ENCODE assay signal across 22 cellular contexts in the genomic region with DNA sequence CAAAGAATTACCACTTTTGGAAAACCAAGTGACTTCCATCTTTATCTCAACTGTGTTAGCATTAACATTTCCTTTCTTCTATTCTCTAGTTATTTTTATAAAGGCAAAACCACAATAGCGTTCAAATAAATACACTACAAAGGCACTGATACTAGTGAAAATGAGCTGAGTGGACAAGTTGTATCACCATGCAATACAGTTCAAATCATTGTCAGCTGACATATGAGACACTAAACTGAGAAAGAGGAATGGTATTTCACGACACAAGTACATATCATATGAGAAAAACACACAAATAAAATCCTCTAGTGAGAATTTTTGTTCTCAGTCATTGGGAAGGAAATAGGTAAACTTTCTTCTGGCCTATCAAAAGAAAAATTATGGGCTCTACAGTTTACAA. TPM values are rescaled to one million over a fixed set of nuclear protein-coding genes. Genes with fewer than 3 reads are reported as not detected.
DNase-seq lines count a peak whose midpoint lies in the region; ATAC-seq and TF ChIP-seq lines count a peak whose summit lies in the region.
"Had no signal": no experiment of that assay in that cellular context is flagged by ENCODE, and none has a peak within 500 bp of the region (broad histone marks: within the 10 kb centered on the region; RNA-seq: fewer than 3 reads in every experiment).

No MANE protein-coding gene starts in this region.

- no peak overlapping the region for H2AFZ ChIP-seq in mammary epithelial cell (ENCODE audit: low read depth, low read length)

- TF ChIP-seq POLR2A in spleen (IDR thresholded peaks at IDR 0.05), result no peak

- H3K9ac ChIP-seq in mammary epithelial cell (ENCODE audit: insufficient read depth, low read length), result no peak overlapping the region

- H3K27ac ChIP-seq in mammary epithelial cell (ENCODE audit: insufficient read depth, low read depth, low read length) (no peak overlapping the region), spleen (no peak overlapping the region)
- H3K27ac ChIP-seq: transverse colon had no signal

- H3K27me3 ChIP-seq in mammary epithelial cell (ENCODE audit: insufficient read depth, low read length) (no peaks in the 10 kb centered on the region), spleen (replicated peaks in 1 of 7) (no peaks in the 10 kb centered on the region)
- H3K27me3 ChIP-seq: heart right ventricle, transverse colon had no signal

- TF ChIP-seq CTCF in mammary epithelial cell (conservative IDR thresholded peaks at IDR 0.05 in 1 of 2, IDR thresholded peaks at IDR 0.05 in 1 of 2; ENCODE audit: extremely low read depth in 1 of 2, insufficient read depth in 1 of 2, low read depth in 1 of 2, low read length in 2 of 2), result no peak
- no peak for TF ChIP-seq CTCF in spleen (IDR thresholded peaks at IDR 0.05 in 8 of 11, conservative IDR thresholded peaks at IDR 0.05 in 3 of 11)

- ATAC-seq in Right ventricle myocardium superior (ENCODE audit: poor library complexity), result peak; percentile 26
- ATAC-seq: K562; stimulated activated memory B cell treated with anti-CD40 and anti-IgM and Interleukin-4, amounts not matched to agents 10 μg/mL and 1 μg/mL and 100 μg/mL, for 72 hours had no signal

- WGBS in mammary epithelial cell (ENCODE audit: low coverage, missing lambda C conversion rate), result 98% methylated on average over 2 of the region's 2 CpGs
- WGBS in spleen, 5 donors, result 79 to 92% (median 86%) methylated on average over 2 of the region's 2 CpGs

- H3K9me3 ChIP-seq in mammary epithelial cell (replicated peaks; ENCODE audit: insufficient read depth, low read length) (no peaks in the 10 kb centered on the region), spleen (no peaks in the 10 kb centered on the region)
- H3K9me3 ChIP-seq: heart right ventricle, transverse colon had no signal

- dilution Hi-C loops in mammary epithelial cell (cut with HindIII; ENCODE audit: low sequenced_read_pairs), result loop anchor here (10.0 kb wide), 1 partner anchor 52 kb away; no protein-coding TSS in a partner anchor

- H3K4me2 ChIP-seq in mammary epithelial cell (ENCODE audit: insufficient read depth, low read depth, low read length), result no peak overlapping the region

- no peaks in the 10 kb centered on the region for H4K20me1 ChIP-seq in mammary epithelial cell (ENCODE audit: insufficient read depth, low read length)

- peaks cover 6% of the 10 kb centered on the region for H3K4me1 ChIP-seq in mammary epithelial cell (ENCODE audit: insufficient read depth, low read length)
- H3K4me1 ChIP-seq in spleen, result peaks cover 0 to 18% (median 3%) of the 10 kb centered on the region in 6 donors

- in situ Hi-C loops in mammary epithelial cell (cut with MboI; ENCODE audit: low sequenced_read_pairs in 2 of 2), result no loop called here

- no peaks in the 10 kb centered on the region for H3K36me3 ChIP-seq in mammary epithelial cell (ENCODE audit: insufficient read depth, low read length)
- H3K36me3 ChIP-seq in spleen, result no peaks in the 10 kb centered on the region
- H3K36me3 ChIP-seq: heart right ventricle, transverse colon had no signal

- intact Hi-C loops in Right ventricle myocardium superior (cut with DNase I), result no loop called here
- intact Hi-C loops in cardiac septum (cut with DNase I), result no loop called here
- intact Hi-C loops in mammary epithelial cell (cut with micrococcal nuclease), result no loop called here
- intact Hi-C loops in spleen (cut with DNase I; ENCODE audit: low total_unique reads), result no loop called here

- CTCF ChIA-PET in mammary epithelial cell (lab: Charles Lee; ENCODE audit: low non-redundant PET), result interaction anchor here (0.5 kb wide), 1 partner anchor 13 kb away, joined by 4 read pairs; no protein-coding TSS in a partner anchor

- H3K79me2 ChIP-seq in mammary epithelial cell (ENCODE audit: insufficient read depth, low read length), result peaks cover 50% of the 10 kb centered on the region

- BruUV-seq in mammary epithelial cell (replicated peaks; lab: Mats Ljungman, UMichigan), result no TSS peak

- no peak overlapping the region for H3K4me3 ChIP-seq in mammary epithelial cell (replicated peaks in 1 of 3; ENCODE audit: insufficient read depth in 1 of 3, low read depth in 2 of 3, low read length in 3 of 3)
- H3K4me3 ChIP-seq in spleen, result no peak overlapping the region
- H3K4me3 ChIP-seq: heart right ventricle, K562, transverse colon had no signal

- DNase-seq in Right ventricle myocardium superior, result no peak
- no peak for DNase-seq in cardiac septum (ENCODE audit: low spot score)
- DNase-seq in mammary epithelial cell, result peak; percentile 41
- peak; percentile 41 for DNase-seq in kidney tubule cell (ENCODE audit: low spot score)
- peak; percentile 49 for DNase-seq in stromal cell of bone marrow (ENCODE audit: low read depth)
- no peak for DNase-seq in HPDE6-E6E7 (ENCODE audit: extremely low spot score)
- DNase-seq in SKM-1 (lab: John Stamatoyannopoulos, UW; ENCODE audit: unreplicated experiment), result no peak
- DNase-seq in spleen, result no peak
- DNase-seq: 8988T; activated CD4-positive, alpha-beta memory T cell treated with anti-CD3 and anti-CD28 coated beads for 36 hours; activated naive CD8-positive, alpha-beta T cell treated with anti-CD3 and anti-CD28 coated beads, Interleukin-2, amount 10 ng/mL, durations not matched to agents 7 days and 5 days; activated T-cell treated with anti-CD3 and anti-CD28 coated beads, Interleukin-2, amount 50 U/mL, for 48 hours; CD4-positive, CD25-positive, alpha-beta regulatory T cell; DMS79; heart right ventricle; kidney; NCI-H1105; NCI-H2171; occipital lobe; transverse colon had no signal

RNA-seq across cellular contexts. Expression of a gene that starts 26.2 kb away (rescaled TPM):
- total RNA-seq in Right ventricle myocardium superior, result 70.4 TPM
- 195 TPM for total RNA-seq in cardiac septum
- total RNA-seq in mammary epithelial cell, result 100 to 1,000 TPM; 109 to 117 TPM
- 37.1 TPM for polyA plus RNA-seq in mammary epithelial cell
- 48.6 TPM for polyA minus RNA-seq in mammary epithelial cell
- total RNA-seq in spleen, result 10 to 100 TPM; 35.4 to 98.1 (median 55.4) TPM
- 10 to 100 TPM in 1 of 3 donors, 1 to 10 TPM in 2; 5.1 to 17.8 (median 5.2) TPM for polyA plus RNA-seq in spleen
- total RNA-seq: activated naive CD8-positive, alpha-beta T cell treated with anti-CD3 and anti-CD28 coated beads, Interleukin-2, amount 10 ng/mL, durations not matched to agents 7 days and 5 days; CD4-positive, CD25-positive, alpha-beta regulatory T cell had no signal

Comparison
In these comparisons a context has a peak if more than half of its experiments do, and no peak if none do; other contexts are left out.
1. DNase-seq: peak in mammary epithelial cell (single experiment), kidney tubule cell (single experiment) and stromal cell of bone marrow (single experiment); none in Right ventricle myocardium superior (single experiment), cardiac septum (single experiment), HPDE6-E6E7 (single experiment), SKM-1 (single experiment) and spleen (single experiment).